Comparison of ENCODE assay signal across 21 cellular contexts in the genomic region with DNA sequence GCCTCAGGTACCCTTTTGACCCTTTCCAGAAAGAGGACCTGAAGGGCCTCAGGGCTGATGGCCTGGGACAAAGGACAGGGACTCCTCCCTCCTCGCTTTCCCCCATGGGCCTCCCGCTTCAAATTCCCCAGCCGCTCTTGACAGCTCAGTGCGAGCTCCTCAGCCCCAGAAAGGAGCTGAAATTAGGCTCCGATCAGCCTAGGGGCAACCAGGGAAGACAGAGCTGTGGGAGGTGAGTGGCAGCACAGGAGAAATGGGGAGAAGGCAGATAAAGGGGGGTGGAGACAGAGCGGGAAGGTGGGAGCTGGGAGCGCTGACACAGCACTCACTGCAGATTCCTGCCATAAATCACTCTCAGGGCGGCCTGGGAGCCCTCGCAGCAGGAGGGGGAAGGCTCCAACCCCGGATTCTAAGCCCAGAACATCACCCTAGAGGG. TPM values are rescaled to one million over a fixed set of nuclear protein-coding genes. Genes with fewer than 3 reads are reported as not detected.
DNase-seq lines count a peak whose midpoint lies in the region; ATAC-seq and TF ChIP-seq lines count a peak whose summit lies in the region.
"Had no signal": no experiment of that assay in that cellular context is flagged by ENCODE, and none has a peak within 500 bp of the region (broad histone marks: within the 10 kb centered on the region; RNA-seq: fewer than 3 reads in every experiment).

No MANE protein-coding gene starts in this region.

- H3K4me3 ChIP-seq in cardiac muscle cell (no peak overlapping the region), right cardiac atrium (ENCODE audit: low read length) (no peak overlapping the region), endodermal cell (ENCODE audit: low read length) (no peak overlapping the region), aorta (ENCODE audit: low read length in 2 of 2) (no peak overlapping the region)
- H3K4me3 ChIP-seq: A549, right lobe of liver had no signal

- 52% methylated on average over 10 of the region's 10 CpGs for WGBS in right cardiac atrium
- WGBS in endodermal cell (ENCODE audit: insufficient coverage in 1 of 2, insufficient read length in 1 of 2), 2 experiments: 24 to 30% methylated on average over 4 to 10 of the region's 10 CpGs
- WGBS in aorta, 2 donors: 77 to 89% methylated on average over 10 of the region's 10 CpGs

- ATAC-seq in right cardiac atrium (no peak), aorta (ENCODE audit: low FRiP score) (no peak), HG02852 (IDR thresholded peaks at IDR 0.05; ENCODE audit: unreplicated experiment) (no peak)
- ATAC-seq in activated naive CD4-positive, alpha-beta T cell treated with anti-CD3 and anti-CD28 coated beads, Interleukin-2, amount 50 U/mL, for 72 hours: no peak
- ATAC-seq: A549; activated CD4-positive, CD25-positive, alpha-beta regulatory T cell treated with anti-CD3 and anti-CD28 coated beads, Interleukin-2, amount 50 U/mL, for 24 hours; activated CD8-positive, alpha-beta T cell treated with anti-CD3 and anti-CD28 coated beads, Interleukin-2, amount 10 ng/mL, durations not matched to agents 7 days and 5 days had no signal

- intact Hi-C loops in right cardiac atrium (cut with DNase I): no loop called here
- intact Hi-C loops in aorta (cut with DNase I): loop anchor here in 1 of 2 donors (10.0 kb wide), 1 partner anchor 372 kb away; the partner anchor contains the start of gene NECTIN1

- H3K27me3 ChIP-seq in cardiac muscle cell: no peaks in the 10 kb centered on the region
- no peaks in the 10 kb centered on the region for H3K27me3 ChIP-seq in right cardiac atrium (ENCODE audit: control insufficient read depth, insufficient read depth)
- no peaks in the 10 kb centered on the region for H3K27me3 ChIP-seq in endodermal cell (ENCODE audit: control insufficient read depth, insufficient read depth, low read length, poor library complexity, severe bottlenecking)
- H3K27me3 ChIP-seq in aorta (ENCODE audit: control insufficient read depth in 1 of 2, insufficient read depth in 2 of 2, low read length in 1 of 2): no peaks in the 10 kb centered on the region
- H3K27me3 ChIP-seq: BE2C, right lobe of liver had no signal

- H3K4me3 Mint-ChIP-seq in endodermal cell (peak overlapping the region; percentile 27), nephron (peak overlapping the region in 2 of 3 experiments; percentile 11 to 38)
- H3K4me3 Mint-ChIP-seq: activated CD8-positive, alpha-beta T cell treated with anti-CD3 and anti-CD28 coated beads, Interleukin-2, amount 10 ng/mL, durations not matched to agents 7 days and 5 days had no signal

- H3K9me3 Mint-ChIP-seq in endodermal cell (no peaks in the 10 kb centered on the region), nephron (no peaks in the 10 kb centered on the region)
- H3K9me3 Mint-ChIP-seq in activated naive CD4-positive, alpha-beta T cell treated with anti-CD3 and anti-CD28 coated beads, Interleukin-2, amount 50 U/mL, for 72 hours: no peaks in the 10 kb centered on the region

- H3K36me3 Mint-ChIP-seq in endodermal cell (ENCODE audit: low read depth): no peaks in the 10 kb centered on the region
- no peaks in the 10 kb centered on the region for H3K36me3 Mint-ChIP-seq in nephron (ENCODE audit: low read depth)
- no peaks in the 10 kb centered on the region for H3K36me3 Mint-ChIP-seq in activated naive CD4-positive, alpha-beta T cell treated with anti-CD3 and anti-CD28 coated beads, Interleukin-2, amount 50 U/mL, for 72 hours

- H3K27ac Mint-ChIP-seq in endodermal cell: peak overlapping the region; percentile 61
- H3K27ac Mint-ChIP-seq in nephron: peak overlapping the region in 2 of 3 experiments; percentile 42 to 80
- no peak overlapping the region for H3K27ac Mint-ChIP-seq in activated naive CD4-positive, alpha-beta T cell treated with anti-CD3 and anti-CD28 coated beads, Interleukin-2, amount 50 U/mL, for 72 hours
- H3K27ac Mint-ChIP-seq: activated CD8-positive, alpha-beta T cell treated with anti-CD3 and anti-CD28 coated beads, Interleukin-2, amount 10 ng/mL, durations not matched to agents 7 days and 5 days had no signal

- H3K9ac ChIP-seq in endodermal cell (ENCODE audit: extremely low read depth, low read length, poor library complexity, severe bottlenecking): peak overlapping the region; percentile 48

- TF ChIP-seq CTCF in cardiac muscle cell (IDR thresholded peaks at IDR 0.05; ENCODE audit: low read depth, low read length) (no peak), endodermal cell (conservative IDR thresholded peaks at IDR 0.05) (no peak), nephron (IDR thresholded peaks at IDR 0.05; ENCODE audit: unreplicated experiment in 3 of 3) (no peak)

- H3K27ac ChIP-seq in cardiac muscle cell (peak overlapping the region; percentile 0), right cardiac atrium (ENCODE audit: low read length) (no peak overlapping the region), endodermal cell (ENCODE audit: low read depth, low read length) (peak overlapping the region; percentile 5), aorta (ENCODE audit: low read depth in 1 of 2, low read length in 2 of 2) (no peak overlapping the region)
- H3K27ac ChIP-seq: A549, right lobe of liver had no signal

- H3K4me1 ChIP-seq in cardiac muscle cell (ENCODE audit: low read depth) (peaks cover 14% of the 10 kb centered on the region), right cardiac atrium (ENCODE audit: control insufficient read depth, insufficient read depth, low read length) (no peaks in the 10 kb centered on the region), endodermal cell (ENCODE audit: control insufficient read depth, insufficient read depth, low read length) (peaks cover 22% of the 10 kb centered on the region), aorta (ENCODE audit: control insufficient read depth in 1 of 2, insufficient read depth in 2 of 2, low read length in 2 of 2) (peaks cover 0 to 5% of the 10 kb centered on the region in 2 donors)
- H3K4me1 ChIP-seq: A549, BE2C, right lobe of liver had no signal

- H3K27me3 Mint-ChIP-seq in endodermal cell (ENCODE audit: insufficient read depth) (peaks cover 79% of the 10 kb centered on the region), nephron (ENCODE audit: low read depth) (peaks cover 30% of the 10 kb centered on the region)

- peaks cover 34% of the 10 kb centered on the region for H3K4me1 Mint-ChIP-seq in endodermal cell
- H3K4me1 Mint-ChIP-seq in nephron: peaks cover 26% of the 10 kb centered on the region

- DNase-seq in cardiac muscle cell (ENCODE audit: low read depth in 1 of 2, low spot score in 1 of 2) (peak in 1 of 2 donors; percentile 67), right cardiac atrium (no peak), endodermal cell (peak; percentile 82), aorta (peak; percentile 9 to 27)
- DNase-seq in stimulated activated naive CD4-positive, alpha-beta T cell (lab: John Stamatoyannopoulos, UW): no peak
- no peak for DNase-seq in activated naive CD4-positive, alpha-beta T cell treated with anti-CD3 and anti-CD28 coated beads, Interleukin-2, amount 50 U/mL, for 72 hours (ENCODE audit: low spot score in 2 of 2)
- DNase-seq: activated CD8-positive, alpha-beta T cell treated with anti-CD3 and anti-CD28 coated beads, Interleukin-2, amount 10 ng/mL, durations not matched to agents 7 days and 5 days; activated T-cell treated with anti-CD3 and anti-CD28 coated beads, Interleukin-2, amount 50 U/mL, for 1 hour; amniotic stem cell; BE2C; dermis blood vessel endothelial cell; DMS79 treated with DMSO at 0.1 percent for 48 hours; NCI-H1105; NCI-H526 treated with DMSO at 0.1 percent for 48 hours; T1000 had no signal

- H3K36me3 ChIP-seq in cardiac muscle cell (no peaks in the 10 kb centered on the region), endodermal cell (ENCODE audit: control insufficient read depth, insufficient read depth, low read length) (no peaks in the 10 kb centered on the region), aorta (ENCODE audit: control insufficient read depth in 1 of 2, insufficient read depth in 2 of 2, low read length in 1 of 2) (no peaks in the 10 kb centered on the region)
- H3K36me3 ChIP-seq: BE2C, right lobe of liver had no signal

- H3K9me3 ChIP-seq in cardiac muscle cell (ENCODE audit: low read depth) (no peaks in the 10 kb centered on the region), right cardiac atrium (ENCODE audit: control insufficient read depth, low read length) (no peaks in the 10 kb centered on the region), endodermal cell (ENCODE audit: control insufficient read depth, low read length) (no peaks in the 10 kb centered on the region), aorta (ENCODE audit: control insufficient read depth, low read length) (no peaks in the 10 kb centered on the region)
- H3K9me3 ChIP-seq: A549, BE2C, right lobe of liver had no signal

RNA-seq across cellular contexts. Expression of gene TRIM29, which starts 41.1 kb away (rescaled TPM):
- total RNA-seq in cardiac muscle cell: not detected in 2 replicates
- not detected in 2 replicates for polyA plus RNA-seq in cardiac muscle cell
- under 1 TPM in 1 of 4 donors, not detected in 3; 0.34 TPM for total RNA-seq in right cardiac atrium
- polyA plus RNA-seq in right cardiac atrium: 0.16 TPM
- not detected for total RNA-seq in endodermal cell
- polyA plus RNA-seq in endodermal cell (2013, experiment 1 of 2): not detected
- 0.17 TPM for polyA plus RNA-seq in endodermal cell (2013, experiment 2 of 2)
- 1 to 10 TPM; 1.3 to 3.6 TPM for total RNA-seq in aorta
- polyA plus RNA-seq in aorta: under 1 TPM; 0.13 to 0.38 TPM
- not detected for total RNA-seq in activated naive CD4-positive, alpha-beta T cell treated with anti-CD3 and anti-CD28 coated beads, Interleukin-2, amount 50 U/mL, for 72 hours
- total RNA-seq: activated CD8-positive, alpha-beta T cell treated with anti-CD3 and anti-CD28 coated beads, Interleukin-2, amount 10 ng/mL, durations not matched to agents 7 days and 5 days; dermis blood vessel endothelial cell; LHCN-M2 had no signal

Comparison
In these comparisons a context has a peak if more than half of its experiments do, and no peak if none do; other contexts are left out.
1. H3K27ac ChIP-seq: peak in cardiac muscle cell (single experiment) and endodermal cell (single experiment); none in right cardiac atrium (single experiment) and aorta (0 of 2).
2. DNase-seq: peak in endodermal cell (single experiment) and aorta (2 of 2); none in right cardiac atrium (0 of 3), stimulated activated naive CD4-positive, alpha-beta T cell (0 of 6) and activated naive CD4-positive, alpha-beta T cell treated with anti-CD3 and anti-CD28 coated beads, Interleukin-2, amount 50 U/mL, for 72 hours (0 of 2).
3. H3K27ac Mint-ChIP-seq: peak in endodermal cell (single experiment) and nephron (2 of 3); none in activated naive CD4-positive, alpha-beta T cell treated with anti-CD3 and anti-CD28 coated beads, Interleukin-2, amount 50 U/mL, for 72 hours (0 of 2).